In the genomic region with DNA sequence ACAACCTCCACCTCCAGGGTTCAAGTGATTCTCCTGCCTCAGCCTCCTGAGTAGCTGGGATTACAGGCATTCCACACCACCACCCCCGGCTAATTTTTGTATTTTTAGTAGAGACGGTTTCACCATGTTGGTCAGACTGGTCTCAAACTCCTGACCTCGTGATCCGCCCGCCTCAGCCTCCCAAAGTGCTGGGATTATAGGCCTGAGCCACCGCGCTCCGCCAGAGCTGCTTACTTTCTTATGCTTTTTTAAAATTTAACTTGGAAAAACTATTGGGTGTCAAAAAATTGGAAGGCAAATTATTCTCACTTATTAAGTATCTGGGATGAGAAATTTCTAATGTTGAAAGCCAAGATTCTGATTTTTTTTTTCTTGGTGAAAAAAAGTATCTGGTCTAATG, we compare ENCODE assay signal across 7 cellular contexts. TPM values are rescaled to one million over a fixed set of nuclear protein-coding genes. Genes with fewer than 3 reads are reported as not detected.
DNase-seq lines count a peak whose midpoint lies in the region; ATAC-seq and TF ChIP-seq lines count a peak whose summit lies in the region.
"Not testable (repeated sequence)": the region's sequence is repeated elsewhere in the genome, so short reads cannot be mapped to it uniquely, and the experiment has no call there.

No MANE protein-coding gene starts in this region.

- TF ChIP-seq POLR2A in stomach (IDR thresholded peaks at IDR 0.05); vagina (IDR thresholded peaks at IDR 0.05): not testable (repeated sequence)

- peaks cover 33% of the 10 kb centered on the region for H3K36me3 ChIP-seq in adipocyte (ENCODE audit: control insufficient read depth, insufficient read depth, low read length, severe bottlenecking)
- H3K36me3 ChIP-seq in fibroblast of lung (ENCODE audit: control insufficient read depth, insufficient read depth, low read length), result peaks cover 15% of the 10 kb centered on the region
- H3K36me3 ChIP-seq in hepatocyte (replicated peaks; ENCODE audit: insufficient read depth, low read depth), result not testable (repeated sequence)
- H3K36me3 ChIP-seq in muscle layer of duodenum (ENCODE audit: control insufficient read depth in 1 of 2, insufficient read depth in 2 of 2, low read length in 2 of 2), result peaks cover 26 to 45% of the 10 kb centered on the region in 2 donors
- H3K36me3 ChIP-seq in stomach, result peaks cover 36 to 50% (median 47%) of the 10 kb centered on the region in 4 donors
- H3K36me3 ChIP-seq in vagina, result peaks cover 0 to 32% of the 10 kb centered on the region in 2 donors

- not testable (repeated sequence) for H4K20me1 ChIP-seq in fibroblast of lung (ENCODE audit: control insufficient read depth, extremely low read depth, insufficient read depth, low read length); hepatocyte (ENCODE audit: insufficient read depth, poor library complexity, severe bottlenecking)

- TF ChIP-seq CTCF in fibroblast of lung (conservative IDR thresholded peaks at IDR 0.05 in 1 of 2, IDR thresholded peaks at IDR 0.05 in 1 of 2; ENCODE audit: low read depth in 1 of 2, low read length in 2 of 2); hepatocyte (IDR thresholded peaks at IDR 0.05; ENCODE audit: poor library complexity); stomach (IDR thresholded peaks at IDR 0.05); vagina (IDR thresholded peaks at IDR 0.05): not testable (repeated sequence)

- intact Hi-C loops in sciatic nerve (cut with DNase I); stomach (cut with DNase I; ENCODE audit: low total_unique reads); vagina (cut with DNase I): not testable (repeated sequence)

- H3K79me2 ChIP-seq in fibroblast of lung (ENCODE audit: control insufficient read depth, insufficient read depth, low read length); hepatocyte: not testable (repeated sequence)

- TF ChIP-seq EP300 in stomach (IDR thresholded peaks at IDR 0.05), result not testable (repeated sequence)

- DNase-seq in adipocyte (ENCODE audit: low read depth); fibroblast of lung (ENCODE audit: low read depth in 2 of 2); hepatocyte (ENCODE audit: low spot score); vagina (ENCODE audit: extremely low spot score in 2 of 2): not testable (repeated sequence)
- DNase-seq in sciatic nerve (ENCODE audit: low spot score) (peak; percentile 45), stomach (peak; percentile 23)

- not testable (repeated sequence) for H3K4me2 ChIP-seq in fibroblast of lung (ENCODE audit: extremely low read depth, insufficient read depth, low read length); hepatocyte

- not testable (repeated sequence) for H3K9me2 ChIP-seq in hepatocyte (replicated peaks; ENCODE audit: insufficient read depth)

- H3K4me3 ChIP-seq in adipocyte (ENCODE audit: low read length); fibroblast of lung (replicated peaks in 1 of 4; ENCODE audit: control extremely low read depth in 1 of 4, insufficient read depth in 1 of 4, low read depth in 3 of 4, low read length in 4 of 4); hepatocyte; muscle layer of duodenum (ENCODE audit: low read depth in 1 of 2, low read length in 2 of 2); stomach; vagina: not testable (repeated sequence)

- H3K27ac ChIP-seq in fibroblast of lung (ENCODE audit: insufficient read depth, low read length) (peak overlapping the region; percentile 88), hepatocyte (peak overlapping the region; percentile 80), muscle layer of duodenum (ENCODE audit: low read length) (peak overlapping the region; percentile 62), stomach (peak overlapping the region in 3 of 5 donors; percentile 85 to 98 (median 91)), vagina (peak overlapping the region; percentile 98)

- H3K9me3 ChIP-seq in adipocyte (ENCODE audit: control insufficient read depth, low read length); fibroblast of lung (ENCODE audit: control insufficient read depth, insufficient read depth, low read depth, low read length); hepatocyte (ENCODE audit: low read depth); muscle layer of duodenum (ENCODE audit: control insufficient read depth in 1 of 2, low read length in 2 of 2); stomach; vagina: not testable (repeated sequence)

- H3K27me3 ChIP-seq in adipocyte (replicated peaks; ENCODE audit: control insufficient read depth, insufficient read depth, low read length); fibroblast of lung (ENCODE audit: control insufficient read depth, insufficient read depth, low read length); hepatocyte; muscle layer of duodenum (ENCODE audit: low read depth, low read length); vagina: not testable (repeated sequence)
- H3K27me3 ChIP-seq in stomach, result peaks cover 0 to 14% (median 13%) of the 10 kb centered on the region in 3 donors

- peak overlapping the region; percentile 76 for H3K9ac ChIP-seq in adipocyte (ENCODE audit: low read length)
- H3K9ac ChIP-seq in fibroblast of lung (ENCODE audit: insufficient read depth, low read length), result not testable (repeated sequence)

- peaks cover 60% of the 10 kb centered on the region for H3K4me1 ChIP-seq in adipocyte (ENCODE audit: control insufficient read depth, insufficient read depth, low read length)
- H3K4me1 ChIP-seq in fibroblast of lung (ENCODE audit: control insufficient read depth, extremely low read depth, insufficient read depth, low read length), result peaks cover 40% of the 10 kb centered on the region
- peaks cover 44% of the 10 kb centered on the region for H3K4me1 ChIP-seq in hepatocyte (ENCODE audit: insufficient read depth)
- H3K4me1 ChIP-seq in muscle layer of duodenum (ENCODE audit: control insufficient read depth in 1 of 2, insufficient read depth in 2 of 2, low read length in 2 of 2), result peaks cover 20 to 27% of the 10 kb centered on the region in 2 donors
- peaks cover 30 to 49% (median 44%) of the 10 kb centered on the region in 4 donors for H3K4me1 ChIP-seq in stomach
- H3K4me1 ChIP-seq in vagina, result peaks cover 57% of the 10 kb centered on the region

- H2AFZ ChIP-seq in fibroblast of lung (ENCODE audit: low read length); hepatocyte: not testable (repeated sequence)

- 91% methylated on average over 8 of the region's 8 CpGs for WGBS in hepatocyte (ENCODE audit: low lambda C conversion rate, missing lambda C conversion rate)
- 87 to 92% (median 90%) methylated on average over 8 of the region's 8 CpGs for WGBS in stomach, 5 donors

- not testable (repeated sequence) for ATAC-seq in sciatic nerve

RNA-seq across cellular contexts. Expression of a gene that starts 3.7 kb away (rescaled TPM):
- total RNA-seq in fibroblast of lung (45.5 and 51.4 TPM in 2 replicates), hepatocyte (45.8 and 51.8 TPM in 2 replicates), sciatic nerve (419 TPM), stomach (100 to 1,000 TPM in 1 of 5 donors, 10 to 100 TPM in 4; 34.4 to 291 (median 50.2) TPM), vagina (119 TPM)
- polyA plus RNA-seq in fibroblast of lung (59.0 and 61.4 TPM in 2 replicates), hepatocyte (71.1 and 73.0 TPM in 2 replicates), stomach (10 to 100 TPM; 28.4 to 43.1 (median 39.7) TPM)
- polyA plus RNA-seq in fibroblast of lung (2012), result 73.6 and 78.7 TPM in 2 replicates
- 196 and 273 TPM in 2 replicates for polyA minus RNA-seq in fibroblast of lung (ENCODE audit: low replicate concordance)

RNA-seq across cellular contexts. Expression of a gene that starts 31.5 kb away (rescaled TPM):
- total RNA-seq in fibroblast of lung, result 87.8 and 116 TPM in 2 replicates
- polyA plus RNA-seq in fibroblast of lung, result 359 and 387 TPM in 2 replicates
- 158 and 178 TPM in 2 replicates for polyA plus RNA-seq in fibroblast of lung (2012)
- polyA minus RNA-seq in fibroblast of lung (ENCODE audit: low replicate concordance), result 105 and 106 TPM in 2 replicates
- total RNA-seq in hepatocyte, result 177 and 190 TPM in 2 replicates
- 166 and 194 TPM in 2 replicates for polyA plus RNA-seq in hepatocyte
- 135 TPM for total RNA-seq in sciatic nerve
- total RNA-seq in stomach, result 100 to 1,000 TPM in 1 of 5 donors, 10 to 100 TPM in 4; 22.0 to 115 (median 60.0) TPM
- 100 to 1,000 TPM in 1 of 3 donors, 10 to 100 TPM in 2; 50.7 to 107 (median 60.2) TPM for polyA plus RNA-seq in stomach
- total RNA-seq in vagina, result 78.6 TPM

RNA-seq across cellular contexts. Expression of a gene that starts 38.0 kb away (rescaled TPM):
- total RNA-seq in fibroblast of lung (28.8 and 32.5 TPM in 2 replicates), hepatocyte (20.6 and 21.0 TPM in 2 replicates), sciatic nerve (22.2 TPM), stomach (100 to 1,000 TPM in 1 of 5 donors, 10 to 100 TPM in 3, 1 to 10 TPM in 1; 3.5 to 113 (median 28.4) TPM), vagina (30.0 TPM)
- polyA plus RNA-seq in fibroblast of lung (30.8 and 46.2 TPM in 2 replicates), hepatocyte (12.3 and 12.6 TPM in 2 replicates), stomach (10 to 100 TPM; 15.4 to 17.9 (median 17.5) TPM)
- polyA plus RNA-seq in fibroblast of lung (2012), result 20.5 and 28.3 TPM in 2 replicates
- polyA minus RNA-seq in fibroblast of lung (ENCODE audit: low replicate concordance), result 34.7 and 45.3 TPM in 2 replicates
